8 cellular contexts compared by ENCODE assay signal in genomic region chr3:49007771-49008528, GRCh38. TPM values are rescaled to one million over a fixed set of nuclear protein-coding genes. Genes with fewer than 3 reads are reported as not detected.
A peak's percentile ranks its signal among the peaks of the same experiment; 100 is the strongest.
DNase-seq lines count a peak whose midpoint lies in the region; ATAC-seq, FAIRE-seq and TF ChIP-seq lines count a peak whose summit lies in the region.

No MANE protein-coding gene starts in this region.

- TF ChIP-seq POLR2A in uterus (IDR thresholded peaks at IDR 0.05), result no peak

- H4K20me1 ChIP-seq in Loucy (ENCODE audit: insufficient read depth, low read length, poor library complexity, severe bottlenecking), result peaks cover 40% of the 10 kb centered on the region

- H3K9me3 ChIP-seq in Loucy (ENCODE audit: insufficient read depth, low read depth, low read length) (no peaks in the 10 kb centered on the region), T-helper 17 cell (ENCODE audit: control insufficient read depth, low read length, poor library complexity, severe bottlenecking) (no peaks in the 10 kb centered on the region), psoas muscle (no peaks in the 10 kb centered on the region), uterus (no peaks in the 10 kb centered on the region)

- peaks cover 30% of the 10 kb centered on the region for H3K4me1 Mint-ChIP-seq in T-helper 17 cell

- H2AFZ ChIP-seq in Loucy (ENCODE audit: low read length), result peak overlapping the region; percentile 80

- peak overlapping the region; percentile 100 for H3K4me3 Mint-ChIP-seq in T-helper 17 cell

- H3K27ac Mint-ChIP-seq in T-helper 17 cell, result peak overlapping the region; percentile 99

- TF ChIP-seq CTCF in Loucy (conservative IDR thresholded peaks at IDR 0.05; ENCODE audit: low read length) (no peak), psoas muscle (IDR thresholded peaks at IDR 0.05) (no peak), uterus (IDR thresholded peaks at IDR 0.05) (peak in 1 of 4 experiments; percentile 3)

- peaks cover 2% of the 10 kb centered on the region for H3K36me3 Mint-ChIP-seq in T-helper 17 cell (ENCODE audit: low read depth)

- H3K27me3 ChIP-seq in Loucy (ENCODE audit: insufficient read depth, low read length, poor library complexity, severe bottlenecking) (no peaks in the 10 kb centered on the region), psoas muscle (ENCODE audit: insufficient read depth in 3 of 3, low read length in 2 of 3) (no peaks in the 10 kb centered on the region), uterus (no peaks in the 10 kb centered on the region)

- H3K9ac ChIP-seq in Loucy (ENCODE audit: low read depth, low read length, poor library complexity, severe bottlenecking), result peak overlapping the region; percentile 100

- H3K27ac ChIP-seq in psoas muscle (peak overlapping the region; percentile 95), uterus (peak overlapping the region; percentile 92 to 99)

- FAIRE-seq in G401.6 (lab: Jason Lieb, UNC), result peak; percentile 54

- peak overlapping the region; percentile 99 for H3K4me2 ChIP-seq in Loucy (ENCODE audit: low read depth, low read length, poor library complexity, severe bottlenecking)

- DNase-seq in H4 (ENCODE audit: low spot score) (peak; percentile 68), T-helper 17 cell (peak; percentile 76 to 90 (median 88)), amniotic stem cell (lab: John Stamatoyannopoulos, UW) (peak; percentile 75), left ventricle myocardium superior (peak; percentile 93), psoas muscle (peak; percentile 92 to 95), uterus (peak; percentile 92 to 93)

- no peaks in the 10 kb centered on the region for H3K9me2 ChIP-seq in Loucy (replicated peaks; ENCODE audit: low read depth, low read length)

- ATAC-seq in T-helper 17 cell, result peak; percentile 58
- ATAC-seq in left ventricle myocardium superior, result peak; percentile 81
- ATAC-seq in psoas muscle, result peak; percentile 77 to 83 (median 80)

- no peaks in the 10 kb centered on the region for H3K27me3 Mint-ChIP-seq in T-helper 17 cell

- peaks cover 14% of the 10 kb centered on the region for H3K4me1 ChIP-seq in Loucy (ENCODE audit: insufficient read depth, low read length, poor library complexity, severe bottlenecking)
- H3K4me1 ChIP-seq in psoas muscle, result peaks cover 36% of the 10 kb centered on the region
- H3K4me1 ChIP-seq in uterus, result no peaks in the 10 kb centered on the region

- WGBS in psoas muscle, 3 donors, result 16 to 23% (median 19%) methylated on average over 32 to 41 of the region's 41 CpGs

- no peaks in the 10 kb centered on the region for H3F3A ChIP-seq in Loucy (ENCODE audit: low read depth)

- intact Hi-C loops in left ventricle myocardium superior (cut with micrococcal nuclease), result no loop called here
- intact Hi-C loops in psoas muscle (cut with DNase I), result no loop called here
- intact Hi-C loops in uterus (cut with DNase I; ENCODE audit: low total_unique reads), result no loop called here

- peak overlapping the region; percentile 86 for H3K4me3 ChIP-seq in Loucy (ENCODE audit: low read length, poor library complexity, severe bottlenecking)
- peak overlapping the region; percentile 87 for H3K4me3 ChIP-seq in psoas muscle
- peak overlapping the region; percentile 55 to 80 for H3K4me3 ChIP-seq in uterus

- peaks cover 64% of the 10 kb centered on the region for H3K79me2 ChIP-seq in Loucy (ENCODE audit: insufficient read depth, low read length)

- H3K36me3 ChIP-seq in Loucy (ENCODE audit: insufficient read depth, low read length) (peaks cover 16% of the 10 kb centered on the region; the same call in 1 of the 2 replicates), psoas muscle (ENCODE audit: insufficient read depth in 1 of 2, low read depth in 1 of 2) (peaks cover 0 to 20% of the 10 kb centered on the region in 2 donors), uterus (no peaks in the 10 kb centered on the region)

RNA-seq across cellular contexts. Expression of gene WDR6, which starts 0.8 kb away (rescaled TPM):
- 25.3 and 29.6 TPM in 2 replicates for total RNA-seq in H4 (2014; rRNA removed; shearing (Covaris generic))
- total RNA-seq in T-helper 17 cell, result 100 to 1,000 TPM; 181 to 202 TPM
- total RNA-seq in left ventricle myocardium superior, result 86.9 TPM
- total RNA-seq in psoas muscle, result 10 to 100 TPM; 55.1 to 65.7 (median 59.6) TPM
- polyA plus RNA-seq in psoas muscle, result 10 to 100 TPM; 30.5 to 49.5 (median 46.9) TPM
- 100 to 1,000 TPM in 3 of 4 donors, 10 to 100 TPM in 1; 50.0 to 243 (median 122) TPM for total RNA-seq in uterus

RNA-seq across cellular contexts. Expression of gene DALRD3, which starts 10.4 kb away (rescaled TPM):
- total RNA-seq in H4 (2014; rRNA removed; shearing (Covaris generic)), result 31.4 and 44.1 TPM in 2 replicates
- 10 to 100 TPM; 21.2 to 27.4 TPM for total RNA-seq in T-helper 17 cell
- total RNA-seq in left ventricle myocardium superior, result 10.7 TPM
- total RNA-seq in psoas muscle, result 10 to 100 TPM in 1 of 4 donors, 1 to 10 TPM in 3; 7.5 to 10.4 (median 9.1) TPM
- 10 to 100 TPM; 11.0 to 19.9 (median 13.4) TPM for polyA plus RNA-seq in psoas muscle
- total RNA-seq in uterus, result 10 to 100 TPM; 13.8 to 93.0 (median 27.7) TPM

RNA-seq across cellular contexts. Expression of gene NDUFAF3, which starts 14.0 kb away (rescaled TPM):
- 80.9 and 87.8 TPM in 2 replicates for total RNA-seq in H4 (2014; rRNA removed; shearing (Covaris generic))
- total RNA-seq in T-helper 17 cell (10 to 100 TPM; 61.3 to 62.9 TPM), left ventricle myocardium superior (168 TPM), psoas muscle (100 to 1,000 TPM; 100 to 150 (median 112) TPM), uterus (10 to 100 TPM in 3 of 4 donors, 1 to 10 TPM in 1; 8.8 to 96.6 (median 30.3) TPM)
- 10 to 100 TPM; 60.6 to 98.8 (median 85.7) TPM for polyA plus RNA-seq in psoas muscle

RNA-seq across cellular contexts. Expression of gene P4HTM, which starts 17.9 kb away (rescaled TPM):
- 12.8 and 22.0 TPM in 2 replicates for total RNA-seq in H4 (2014; rRNA removed; shearing (Covaris generic))
- 10 to 100 TPM; 37.8 to 43.2 TPM for total RNA-seq in T-helper 17 cell
- 27.6 TPM for total RNA-seq in left ventricle myocardium superior
- total RNA-seq in psoas muscle, result 10 to 100 TPM; 11.1 to 17.0 (median 13.7) TPM
- 1 to 10 TPM; 4.1 to 8.7 (median 8.5) TPM for polyA plus RNA-seq in psoas muscle
- 10 to 100 TPM; 35.0 to 81.5 (median 51.1) TPM for total RNA-seq in uterus

RNA-seq across cellular contexts. Expression of gene IMPDH2, which starts 21.2 kb away (rescaled TPM):
- 314 and 330 TPM in 2 replicates for total RNA-seq in H4 (2014; rRNA removed; shearing (Covaris generic))
- total RNA-seq in T-helper 17 cell, result 100 to 1,000 TPM in 1 of 2 donors, 10 to 100 TPM in 1; 96.8 to 108 TPM
- total RNA-seq in left ventricle myocardium superior, result 59.6 TPM
- 100 to 1,000 TPM in 3 of 4 donors, 10 to 100 TPM in 1; 82.8 to 259 (median 209) TPM for total RNA-seq in psoas muscle
- polyA plus RNA-seq in psoas muscle, result 100 to 1,000 TPM; 102 to 397 (median 233) TPM
- total RNA-seq in uterus, result 100 to 1,000 TPM in 3 of 4 donors, 10 to 100 TPM in 1; 53.0 to 273 (median 163) TPM

Comparison
In these comparisons a context has a peak if more than half of its experiments do, and no peak if none do; other contexts are left out.
1. Peak in every context shown above with its lines: DNase-seq, ATAC-seq, H3K4me3 ChIP-seq and H3K27ac ChIP-seq.